ENCODE assay signal across 8 cellular contexts in the genomic region with DNA sequence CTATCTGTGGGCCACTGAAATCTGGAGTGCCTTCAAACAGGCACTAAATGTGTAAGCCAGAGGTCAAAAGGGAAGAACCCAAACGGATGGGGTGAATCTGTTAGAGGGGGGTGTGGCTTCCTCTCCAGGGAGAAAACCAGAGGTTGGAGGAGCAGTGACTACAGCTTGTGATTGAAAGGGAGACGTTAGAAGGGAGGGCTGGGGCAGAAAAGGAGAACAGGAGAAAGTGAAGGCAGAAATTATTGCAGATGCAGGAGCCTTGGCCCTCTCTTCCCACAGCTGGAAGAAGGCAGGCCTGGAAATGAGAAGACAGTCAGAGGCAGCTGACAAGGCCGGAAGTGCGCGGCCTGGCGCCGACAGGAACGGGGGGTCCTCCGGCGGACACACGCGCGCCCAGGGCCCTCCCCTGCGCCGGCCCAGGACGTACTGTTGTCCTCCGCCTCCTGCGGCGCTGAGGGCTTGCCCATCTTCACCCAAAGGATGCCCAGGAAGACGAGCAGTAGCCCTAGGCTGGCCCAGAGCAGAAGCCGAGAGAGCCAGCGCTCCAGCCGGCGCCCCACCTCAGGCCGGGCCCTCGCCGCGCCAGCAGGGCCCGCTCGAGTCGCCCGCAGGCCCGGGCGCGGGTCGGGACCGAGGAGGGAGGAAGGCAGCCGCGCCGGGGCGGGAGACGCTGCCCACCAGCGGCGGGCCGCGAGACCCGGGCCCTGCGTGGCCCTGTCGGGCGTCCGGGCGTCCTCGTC. TPM values are rescaled to one million over a fixed set of nuclear protein-coding genes. Genes with fewer than 3 reads are reported as not detected.
DNase-seq lines count a peak whose midpoint lies in the region; ATAC-seq, FAIRE-seq and TF ChIP-seq lines count a peak whose summit lies in the region.

No MANE protein-coding gene starts in this region.

- peaks cover 31 to 49% (median 34%) of the 10 kb centered on the region in 3 donors for H3K4me1 Mint-ChIP-seq in IgD-negative memory B cell

- under 1% methylated on average over 34 of the region's 53 CpGs for WGBS in K562 (ENCODE audit: insufficient coverage, low coverage, missing lambda C conversion rate)
- no CpG with 5 or more reads among the region's 53 CpGs for WGBS in iPS DF 6.9 (ENCODE audit: insufficient coverage, insufficient read length)
- WGBS in sigmoid colon, 2 donors: 0% methylated on average over 53 of the region's 53 CpGs

- BruUV-seq in K562 (replicated peaks; lab: Mats Ljungman, UMichigan): TSS peak; percentile 74

- no peak for TF ChIP-seq RAD21 in K562 (CRISPR knock-in tag; conservative IDR thresholded peaks at IDR 0.05 in 1 of 2, IDR thresholded peaks at IDR 0.05 in 1 of 2)

- peak overlapping the region; percentile 83 to 96 for H3K9ac ChIP-seq in K562 (ENCODE audit: insufficient read depth in 1 of 2, low read depth in 2 of 2, low read length in 2 of 2)

- peak overlapping the region; percentile 86 to 95 (median 90) for H3K4me3 Mint-ChIP-seq in IgD-negative memory B cell

- H2AFZ ChIP-seq in K562 (ENCODE audit: low read depth, low read length): peak overlapping the region; percentile 87

- peak overlapping the region; percentile 93 for H3K4me2 ChIP-seq in K562 (ENCODE audit: insufficient read depth, low read length)

- intact Hi-C loops in K562 (cut with micrococcal nuclease) (no loop called here), sigmoid colon (cut with DNase I) (loop anchor here (5.0 kb wide), 4 partner anchors 39 to 216 kb away; no protein-coding TSS in a partner anchor)

- H3K9me1 ChIP-seq in K562 (ENCODE audit: control insufficient read depth, insufficient read depth, low read length): peaks cover 4% of the 10 kb centered on the region

- H3K9me3 ChIP-seq in K562 (replicated peaks; ENCODE audit: control insufficient read depth, insufficient read depth, low read depth, low read length) (no peaks in the 10 kb centered on the region), iPS DF 6.9 (ENCODE audit: control insufficient read depth, insufficient read depth, low read length) (no peaks in the 10 kb centered on the region), sigmoid colon (no peaks in the 10 kb centered on the region)

- peak in 1 of 3 experiments; percentile 21; a peak in 1 of 6 replicates for TF ChIP-seq CTCF in K562 (IDR thresholded peaks at IDR 0.05 in 2 of 3, conservative IDR thresholded peaks at IDR 0.05 in 1 of 3; ENCODE audit: insufficient read depth in 2 of 3, low read depth in 1 of 3, low read length in 3 of 3)
- TF ChIP-seq CTCF in sigmoid colon (IDR thresholded peaks at IDR 0.05): no peak

- DNase-seq in ELR (ENCODE audit: low read depth): peak; percentile 86
- peak; percentile 34 for DNase-seq in T-helper 9 cell
- peak; percentile 75 to 83 (median 80) for DNase-seq in K562 (ENCODE audit: extremely low read depth in 1 of 4, low spot score in 3 of 4)
- no peak for DNase-seq in iPS DF 6.9 (ENCODE audit: low read depth, low spot score)
- DNase-seq in sigmoid colon: peak; percentile 95
- DNase-seq in OCI-M2 (lab: John Stamatoyannopoulos, UW; ENCODE audit: unreplicated experiment): no peak

- H3K4me1 ChIP-seq in K562 (replicated peaks in 1 of 2; ENCODE audit: control insufficient read depth in 2 of 2, insufficient read depth in 2 of 2, low read length in 2 of 2) (peaks cover 10 to 17% of the 10 kb centered on the region in 2 experiments; a peak in 4 of 5 replicates), iPS DF 6.9 (ENCODE audit: control insufficient read depth, insufficient read depth, low read length) (peaks cover 12% of the 10 kb centered on the region; the same call in 1 of the 2 replicates), sigmoid colon (peaks cover 0 to 46% (median 38%) of the 10 kb centered on the region in 4 donors)

- peak; percentile 40 for ATAC-seq in GM21619 (IDR thresholded peaks at IDR 0.05; ENCODE audit: unreplicated experiment)
- ATAC-seq in K562: peak; percentile 69

- H3K9me3 Mint-ChIP-seq in IgD-negative memory B cell: no peaks in the 10 kb centered on the region

- CTCF ChIA-PET in K562 (lab: Yijun Ruan, JAX; ENCODE audit: low intra/inter-chr PET ratio): interaction anchor here (0.6 kb wide), 1 partner anchor 280 kb away, joined by 3 read pairs; no protein-coding TSS in a partner anchor

- no peaks in the 10 kb centered on the region for H3K36me3 Mint-ChIP-seq in IgD-negative memory B cell

- H4K20me1 ChIP-seq in K562 (replicated peaks; ENCODE audit: control insufficient read depth, insufficient read depth, low read length): no peaks in the 10 kb centered on the region

- FAIRE-seq in K562 (lab: Jason Lieb, UNC): peak; percentile 84

- H3K4me3 ChIP-seq in K562 (peak overlapping the region; percentile 86), iPS DF 6.9 (ENCODE audit: low read length) (peak overlapping the region; percentile 87), sigmoid colon (peak overlapping the region; percentile 60 to 92 (median 85))

- H3K27ac Mint-ChIP-seq in IgD-negative memory B cell: peak overlapping the region; percentile 71 to 95 (median 80)

- no peaks in the 10 kb centered on the region for H3K27me3 Mint-ChIP-seq in IgD-negative memory B cell

- H3K27ac ChIP-seq in K562 (ENCODE audit: extremely low read depth, low read depth, low read length) (peak overlapping the region; percentile 76), iPS DF 6.9 (ENCODE audit: low read length) (no peak overlapping the region), sigmoid colon (peak overlapping the region; percentile 94 to 99 (median 98))

- TF ChIP-seq POLR2A in K562 (conservative IDR thresholded peaks at IDR 0.05) (peak; percentile 66), sigmoid colon (IDR thresholded peaks at IDR 0.05) (peak in 1 of 2 donors; percentile 57)

- H3K36me3 ChIP-seq in K562 (ENCODE audit: control insufficient read depth, insufficient read depth, low read length): peaks cover 34% of the 10 kb centered on the region; the same call in 2 of the 3 replicates
- peaks cover 11% of the 10 kb centered on the region for H3K36me3 ChIP-seq in iPS DF 6.9 (ENCODE audit: control insufficient read depth, insufficient read depth, low read length)
- peaks cover 13 to 23% (median 18%) of the 10 kb centered on the region in 4 donors for H3K36me3 ChIP-seq in sigmoid colon

- H3K27me3 ChIP-seq in K562 (ENCODE audit: control insufficient read depth in 2 of 2, insufficient read depth in 2 of 2, low read length in 2 of 2): peaks cover 15 to 19% of the 10 kb centered on the region in 2 experiments
- H3K27me3 ChIP-seq in iPS DF 6.9 (ENCODE audit: control insufficient read depth, insufficient read depth, low read length): no peaks in the 10 kb centered on the region
- H3K27me3 ChIP-seq in sigmoid colon: peaks cover 0 to 2% (median 0%) of the 10 kb centered on the region in 3 donors

- peaks cover 25% of the 10 kb centered on the region for H3K79me2 ChIP-seq in K562 (ENCODE audit: control insufficient read depth, insufficient read depth, low read length)

- TF ChIP-seq EP300 in K562 (IDR thresholded peaks at IDR 0.05; ENCODE audit: low read length) (no peak), sigmoid colon (IDR thresholded peaks at IDR 0.05) (peak in 2 of 4 donors; percentile 33 to 46)

- POLR2A ChIA-PET in K562 (lab: Yijun Ruan, JAX): interaction anchor here (0.6 to 2.0 kb wide), 9 partner anchors 9 to 731 kb away, joined by 3 to 12 read pairs (median 3); no protein-coding TSS in a partner anchor

- in situ Hi-C loops in K562 (cut with MboI): no loop called here

RNA-seq across cellular contexts. Expression of a gene that starts 0.8 kb away (rescaled TPM):
- 37.7 TPM for polyA plus RNA-seq in IgD-negative memory B cell
- 110 and 155 TPM in 2 replicates for total RNA-seq in K562 (2011; cell fraction: chromatin; rRNA removed; ENCODE audit: low replicate concordance)
- total RNA-seq in K562 (2011; cell fraction: nucleolus; rRNA removed): 95.4 and 123 TPM in 2 replicates
- total RNA-seq in K562 (2011; cell fraction: nucleoplasm; rRNA removed): 110 and 121 TPM in 2 replicates
- total RNA-seq in K562 (2014; rRNA removed): 30.8 and 42.0 TPM in 2 replicates
- 24.3 and 28.2 TPM in 2 replicates for total RNA-seq in K562 (2014; rRNA removed; fragmentation: Illumina TruSeq; extraction: Trizol)
- total RNA-seq in K562 (2015; rRNA removed; fragmentation: Illumina TruSeq; extraction: Trizol): 36.4 and 44.5 TPM in 2 replicates
- total RNA-seq in K562 (2021): 36.4 and 42.6 TPM in 2 replicates
- 46.3 and 50.4 TPM in 2 replicates for polyA plus RNA-seq in K562 (2011; rRNA removed)
- 30.6 and 34.6 TPM in 2 replicates for polyA plus RNA-seq in K562 (2011; cell fraction: cytosol; rRNA removed)
- 121 and 133 TPM in 2 replicates for polyA plus RNA-seq in K562 (2011; cell fraction: nucleus; rRNA removed)
- 30.2 and 57.3 TPM in 2 replicates for polyA plus RNA-seq in K562 (2012)
- polyA plus RNA-seq in K562 (2014; fragmentation: Illumina TruSeq; extraction: Trizol): 26.4 and 26.7 TPM in 2 replicates
- polyA plus RNA-seq in K562 (2014; fragmentation: Nextera tagmentation; extraction: Ambion mirVana): under 1 TPM; 0.32 to 0.37 TPM
- polyA plus RNA-seq in K562 (2014; rRNA removed): 34.3 and 41.4 TPM in 2 replicates
- 32.2 and 37.5 TPM in 2 replicates for polyA minus RNA-seq in K562 (2011; rRNA and poly(A)+ RNA removed)
- polyA minus RNA-seq in K562 (2011; cell fraction: cytosol; rRNA and poly(A)+ RNA removed): 16.3 and 23.9 TPM in 2 replicates
- 53.7 and 96.3 TPM in 2 replicates for polyA minus RNA-seq in K562 (2011; cell fraction: nucleus; rRNA and poly(A)+ RNA removed)
- total RNA-seq in sigmoid colon: 10 to 100 TPM; 31.8 to 42.7 (median 38.8) TPM
- polyA plus RNA-seq in sigmoid colon: 10 to 100 TPM; 17.6 to 71.6 (median 18.0) TPM

RNA-seq across cellular contexts. Expression of a gene that starts 15.7 kb away (rescaled TPM):
- polyA plus RNA-seq in IgD-negative memory B cell (not detected), K562 (2011; rRNA removed) (not detected in 2 replicates), K562 (2014; fragmentation: Illumina TruSeq; extraction: Trizol) (not detected in 2 replicates), K562 (2014; fragmentation: Nextera tagmentation; extraction: Ambion mirVana) (not detected), K562 (2014; rRNA removed) (not detected in 2 replicates), sigmoid colon (under 1 TPM in 1 of 3 donors, not detected in 2; 0.48 TPM)
- not detected in 2 replicates for total RNA-seq in K562 (2011; cell fraction: chromatin; rRNA removed; ENCODE audit: low replicate concordance)
- total RNA-seq in K562 (2011; cell fraction: nucleolus; rRNA removed): not detected in 2 replicates
- total RNA-seq in K562 (2011; cell fraction: nucleoplasm; rRNA removed): not detected in 2 replicates
- total RNA-seq in K562 (2014; rRNA removed) (not detected in 2 replicates), K562 (2014; rRNA removed; fragmentation: Illumina TruSeq; extraction: Trizol) (not detected in 2 replicates), K562 (2015; rRNA removed; fragmentation: Illumina TruSeq; extraction: Trizol) (not detected in 2 replicates), K562 (2021) (not detected in 2 replicates), sigmoid colon (not detected)
- not detected in 2 replicates for polyA plus RNA-seq in K562 (2011; cell fraction: cytosol; rRNA removed)
- not detected in 2 replicates for polyA plus RNA-seq in K562 (2011; cell fraction: nucleus; rRNA removed)
- polyA plus RNA-seq in K562 (2012): not detected in 2 replicates
- polyA minus RNA-seq in K562 (2011; rRNA and poly(A)+ RNA removed): not detected in 2 replicates
- not detected in 2 replicates for polyA minus RNA-seq in K562 (2011; cell fraction: cytosol; rRNA and poly(A)+ RNA removed)
- polyA minus RNA-seq in K562 (2011; cell fraction: nucleus; rRNA and poly(A)+ RNA removed): not detected in 2 replicates

RNA-seq across cellular contexts. Expression of a gene that starts 41.4 kb away (rescaled TPM):
- not detected for polyA plus RNA-seq in IgD-negative memory B cell
- not detected in 2 replicates for total RNA-seq in K562 (2011; cell fraction: chromatin; rRNA removed; ENCODE audit: low replicate concordance)
- not detected in 2 replicates for total RNA-seq in K562 (2011; cell fraction: nucleolus; rRNA removed)
- not detected in 2 replicates for total RNA-seq in K562 (2011; cell fraction: nucleoplasm; rRNA removed)
- not detected in 2 replicates for total RNA-seq in K562 (2014; rRNA removed)
- not detected in 2 replicates for total RNA-seq in K562 (2014; rRNA removed; fragmentation: Illumina TruSeq; extraction: Trizol)
- total RNA-seq in K562 (2015; rRNA removed; fragmentation: Illumina TruSeq; extraction: Trizol): not detected in 2 replicates
- not detected in 2 replicates for total RNA-seq in K562 (2021)
- polyA plus RNA-seq in K562 (2011; rRNA removed): not detected in 2 replicates
- polyA plus RNA-seq in K562 (2011; cell fraction: cytosol; rRNA removed): not detected in 2 replicates
- polyA plus RNA-seq in K562 (2011; cell fraction: nucleus; rRNA removed): not detected in 2 replicates
- polyA plus RNA-seq in K562 (2012): not detected in 2 replicates
- polyA plus RNA-seq in K562 (2014; fragmentation: Illumina TruSeq; extraction: Trizol): not detected in 2 replicates
- polyA plus RNA-seq in K562 (2014; fragmentation: Nextera tagmentation; extraction: Ambion mirVana): not detected
- not detected in 2 replicates for polyA plus RNA-seq in K562 (2014; rRNA removed)
- polyA minus RNA-seq in K562 (2011; rRNA and poly(A)+ RNA removed): not detected in 2 replicates
- not detected in 2 replicates for polyA minus RNA-seq in K562 (2011; cell fraction: cytosol; rRNA and poly(A)+ RNA removed)
- polyA minus RNA-seq in K562 (2011; cell fraction: nucleus; rRNA and poly(A)+ RNA removed): not detected in 2 replicates
- 10 to 100 TPM in 1 of 4 donors, 1 to 10 TPM in 3; 4.9 to 10.3 (median 6.4) TPM for total RNA-seq in sigmoid colon
- 1 to 10 TPM in 1 of 3 donors, under 1 TPM in 2; 0.46 to 1.1 (median 0.60) TPM for polyA plus RNA-seq in sigmoid colon

Comparison
In these comparisons a context has a peak if more than half of its experiments do, and no peak if none do; other contexts are left out.
1. DNase-seq: peak in ELR (single experiment), T-helper 9 cell (single experiment), K562 (4 of 4) and sigmoid colon (single experiment); none in iPS DF 6.9 (single experiment) and OCI-M2 (single experiment).
2. Peak in every context shown above with its lines, with median percentiles within 50 percentile points of each other: H3K4me3 ChIP-seq.